In genomic region chr4:100450449-100450848, GRCh38 we compare ENCODE assay signal across 20 cellular contexts.
DNase-seq lines count a peak whose midpoint lies in the region; ATAC-seq, FAIRE-seq and TF ChIP-seq lines count a peak whose summit lies in the region.
"Had no signal": no experiment of that assay in that cellular context is flagged by ENCODE, and none has a peak within 500 bp of the region (broad histone marks: within the 10 kb centered on the region; RNA-seq: fewer than 3 reads in every experiment).

No MANE protein-coding gene starts in this region.

- DNase-seq in AG10803 (ENCODE audit: low read depth) (peak; percentile 3), HFFc6 (peak; percentile 17), RWPE2 (ENCODE audit: low spot score) (no peak), fibroblast of the aortic adventitia (ENCODE audit: low read depth) (peak; percentile 6), NCI-H69 (lab: John Stamatoyannopoulos, UW) (no peak), HT-29 (ENCODE audit: low spot score) (no peak), HTR-8/SVneo (ENCODE audit: insufficient read length, low spot score) (no peak)
- DNase-seq: C1 segment of cervical spinal cord, DMS153, NCI-H1417 treated with DMSO at 0.1 percent for 48 hours, NCI-H2029 treated with DMSO at 0.1 percent for 48 hours, NCI-H2171 treated with DMSO at 0.1 percent for 48 hours, NCI-H510A, NCI-H82, PC-9, Right ventricle myocardium superior had no signal

- no peak overlapping the region for H3K27ac ChIP-seq in RWPE2 (ENCODE audit: poor library complexity, severe bottlenecking)
- H3K27ac ChIP-seq: PC-9, SK-N-MC had no signal

- 0 out of 2 replicates have a peak, but pooled peaks cover 1% of the 10 kb centered on the region for H3K27me3 Mint-ChIP-seq in HFFc6 (ENCODE audit: insufficient read depth)

- no peaks in the 10 kb centered on the region for H3K36me3 ChIP-seq in RWPE2 (ENCODE audit: low read depth)

- H3K4me1 ChIP-seq in RWPE2 (ENCODE audit: insufficient read depth, poor library complexity, severe bottlenecking) = no peaks in the 10 kb centered on the region

- H3K4me3 Mint-ChIP-seq in HFFc6 = no peak overlapping the region

- H3K9me3 Mint-ChIP-seq in HFFc6 = no peaks in the 10 kb centered on the region

- no peak for FAIRE-seq in HTR-8/SVneo (lab: Jason Lieb, UNC)
- FAIRE-seq: A204.1, H1 had no signal

- no peaks in the 10 kb centered on the region for H3K9me3 ChIP-seq in RWPE2 (ENCODE audit: severe bottlenecking)

- peaks cover 6% of the 10 kb centered on the region for H3K4me1 Mint-ChIP-seq in HFFc6 (ENCODE audit: low read depth)

- no peak for TF ChIP-seq CTCF in AG10803 (conservative IDR thresholded peaks at IDR 0.05; ENCODE audit: low read length)
- no peak for TF ChIP-seq CTCF in HFFc6 (IDR thresholded peaks at IDR 0.05)
- TF ChIP-seq CTCF in RWPE2 (IDR thresholded peaks at IDR 0.05; ENCODE audit: poor library complexity, severe bottlenecking) = no peak
- TF ChIP-seq CTCF in fibroblast of the aortic adventitia (IDR thresholded peaks at IDR 0.05; ENCODE audit: insufficient read depth, low read length) = no peak

- no peak overlapping the region for H3K27ac Mint-ChIP-seq in HFFc6

- ATAC-seq in RWPE2 (ENCODE audit: low read depth) = peak; percentile 70; the same call in 1 of the 3 replicates
- ATAC-seq in HG03378 (IDR thresholded peaks at IDR 0.05; ENCODE audit: unreplicated experiment) = no peak

- H3K27me3 ChIP-seq in RWPE2 (ENCODE audit: insufficient read depth, poor library complexity, severe bottlenecking) = no peaks in the 10 kb centered on the region

- H3K4me3 ChIP-seq in AG10803 (ENCODE audit: low read length) = no peak overlapping the region
- H3K4me3 ChIP-seq in RWPE2 (ENCODE audit: severe bottlenecking) = no peak overlapping the region
- H3K4me3 ChIP-seq in fibroblast of the aortic adventitia (ENCODE audit: low read depth, low read length) = no peak overlapping the region
- H3K4me3 ChIP-seq: PC-9, SK-N-MC had no signal

- H3K36me3 Mint-ChIP-seq in HFFc6 (ENCODE audit: low read depth) = no peaks in the 10 kb centered on the region

Comparison
In these comparisons a context has a peak if more than half of its experiments do, and no peak if none do; other contexts are left out.
1. DNase-seq: peak in AG10803 (single experiment), HFFc6 (single experiment) and fibroblast of the aortic adventitia (single experiment); none in RWPE2 (single experiment), NCI-H69 (single experiment), HT-29 (single experiment) and HTR-8/SVneo (single experiment).